ENCODE assay signal across 11 cellular contexts in the genomic region with DNA sequence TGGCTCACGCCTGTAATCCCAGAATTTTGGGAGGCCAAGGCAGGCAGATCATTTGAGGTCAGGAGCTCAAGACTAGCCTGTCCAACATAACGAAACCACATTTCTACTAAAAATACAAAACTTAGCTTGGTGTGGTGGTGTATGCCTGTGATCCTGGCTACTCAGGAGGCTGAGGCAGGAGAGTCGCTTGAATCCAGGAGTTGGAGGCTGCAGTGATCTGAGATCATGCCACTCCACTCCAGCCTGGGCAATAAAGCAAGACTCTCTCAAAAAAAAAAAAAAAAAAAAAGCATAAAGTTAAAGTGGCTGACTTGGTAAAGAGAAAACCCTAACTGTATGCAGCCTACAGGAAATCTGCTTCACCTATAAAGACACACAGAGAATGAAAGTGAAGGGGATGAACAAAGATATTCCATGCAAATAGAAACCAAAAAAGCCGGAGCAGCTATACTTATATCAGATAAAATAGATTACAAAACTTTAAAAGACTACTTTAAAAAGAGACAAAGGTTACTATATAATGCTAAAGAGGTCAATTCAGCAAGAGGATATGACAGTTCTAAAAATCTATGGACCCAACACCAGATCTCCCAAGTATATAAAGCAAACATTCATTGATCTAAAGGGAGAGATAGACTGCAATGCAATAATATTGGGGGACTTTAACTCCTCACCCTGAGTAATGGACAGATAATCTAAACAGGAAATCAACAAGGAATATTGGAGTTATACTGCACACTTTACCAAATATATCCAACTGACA. TPM values are rescaled to one million over a fixed set of nuclear protein-coding genes. Genes with fewer than 3 reads are reported as not detected.
DNase-seq lines count a peak whose midpoint lies in the region; ATAC-seq and TF ChIP-seq lines count a peak whose summit lies in the region.
"Had no signal": no experiment of that assay in that cellular context is flagged by ENCODE, and none has a peak within 500 bp of the region (broad histone marks: within the 10 kb centered on the region; RNA-seq: fewer than 3 reads in every experiment).

No MANE protein-coding gene starts in this region.

- 59% methylated on average over 4 of the region's 4 CpGs for WGBS in right cardiac atrium

- no peak overlapping the region for H3K27ac ChIP-seq in right cardiac atrium (ENCODE audit: low read length)
- H3K27ac ChIP-seq in right atrium auricular region, result no peak overlapping the region
- peak overlapping the region; percentile 57 for H3K27ac ChIP-seq in muscle layer of duodenum (ENCODE audit: low read length)
- peak overlapping the region; percentile 12 to 99 for H3K27ac ChIP-seq in uterus

- POLR2A ChIA-PET in GM10248 (lab: Yijun Ruan, JAX) (no interaction called here), HEK293T (lab: Yijun Ruan, JAX) (no interaction called here)

- H3K36me3 Mint-ChIP-seq in activated T-cell treated with anti-CD3 and anti-CD28 coated beads, Interleukin-2, amount 50 U/mL, for 72 hours (ENCODE audit: insufficient read depth in 2 of 2), result peaks cover 9 to 22% of the 10 kb centered on the region in 2 donors

- DNase-seq in right cardiac atrium, result no peak
- no peak for DNase-seq in right atrium auricular region (ENCODE audit: low spot score)
- no peak for DNase-seq in activated T-cell treated with anti-CD3 and anti-CD28 coated beads, Interleukin-2, amount 50 U/mL, for 72 hours
- DNase-seq in uterus, result no peak
- no peak for DNase-seq in GM10248 (ENCODE audit: extremely low spot score)
- DNase-seq in HEK293T (ENCODE audit: extremely low spot score), result no peak
- DNase-seq: activated gamma-delta T cell, H9, substantia nigra had no signal

- ATAC-seq in right cardiac atrium (no peak), HG03108 (IDR thresholded peaks at IDR 0.05; ENCODE audit: unreplicated experiment) (no peak)
- ATAC-seq in activated T-cell treated with anti-CD3 and anti-CD28 coated beads, Interleukin-2, amount 50 U/mL, for 72 hours (replicated peaks in 1 of 2), result peak; percentile 47 to 48

- H3K4me3 ChIP-seq in right cardiac atrium (ENCODE audit: low read length) (peak overlapping the region; percentile 21), right atrium auricular region (peak overlapping the region in 1 of 2 donors; percentile 7), muscle layer of duodenum (ENCODE audit: low read depth in 1 of 2, low read length in 2 of 2) (peak overlapping the region; percentile 42 to 51), uterus (peak overlapping the region in 1 of 2 donors; percentile 37)

- H3K4me3 Mint-ChIP-seq in activated T-cell treated with anti-CD3 and anti-CD28 coated beads, Interleukin-2, amount 50 U/mL, for 72 hours, result peak overlapping the region; percentile 82 to 95
- H3K4me3 Mint-ChIP-seq: H9 had no signal

- TF ChIP-seq CTCF in right atrium auricular region (IDR thresholded peaks at IDR 0.05), result no peak
- TF ChIP-seq CTCF in uterus (IDR thresholded peaks at IDR 0.05), result no peak
- TF ChIP-seq CTCF in GM10248 (IDR thresholded peaks at IDR 0.05; ENCODE audit: control extremely low read depth, extremely low read depth, low read depth, missing control alignments), result no peak

- no peaks in the 10 kb centered on the region for H3K27me3 ChIP-seq in right cardiac atrium (ENCODE audit: control insufficient read depth, insufficient read depth)
- no peaks in the 10 kb centered on the region for H3K27me3 ChIP-seq in right atrium auricular region
- H3K27me3 ChIP-seq in muscle layer of duodenum (ENCODE audit: low read depth, low read length), result no peaks in the 10 kb centered on the region
- no peaks in the 10 kb centered on the region for H3K27me3 ChIP-seq in uterus

- CTCF ChIA-PET in GM10248 (lab: Yijun Ruan, JAX), result interaction anchor here (1.5 kb wide), 1 partner anchor 114 kb away, joined by 7 read pairs; no protein-coding TSS in a partner anchor
- CTCF ChIA-PET in HEK293T (lab: Yijun Ruan, JAX), result no interaction called here

- peaks cover 1 to 7% of the 10 kb centered on the region in 2 donors for H3K9me3 Mint-ChIP-seq in activated T-cell treated with anti-CD3 and anti-CD28 coated beads, Interleukin-2, amount 50 U/mL, for 72 hours
- H3K9me3 Mint-ChIP-seq: H9 had no signal

- H3K27me3 Mint-ChIP-seq in activated T-cell treated with anti-CD3 and anti-CD28 coated beads, Interleukin-2, amount 50 U/mL, for 72 hours (ENCODE audit: low read depth), result no peaks in the 10 kb centered on the region

- H3K4me1 ChIP-seq in right cardiac atrium (ENCODE audit: control insufficient read depth, insufficient read depth, low read length) (no peaks in the 10 kb centered on the region), right atrium auricular region (no peaks in the 10 kb centered on the region), muscle layer of duodenum (ENCODE audit: control insufficient read depth in 1 of 2, insufficient read depth in 2 of 2, low read length in 2 of 2) (no peaks in the 10 kb centered on the region), uterus (no peaks in the 10 kb centered on the region)

- H3K27ac Mint-ChIP-seq in activated T-cell treated with anti-CD3 and anti-CD28 coated beads, Interleukin-2, amount 50 U/mL, for 72 hours, result peak overlapping the region; percentile 89
- H3K27ac Mint-ChIP-seq: H9 had no signal

- H3K36me3 ChIP-seq in right atrium auricular region (no peaks in the 10 kb centered on the region), muscle layer of duodenum (ENCODE audit: control insufficient read depth in 1 of 2, insufficient read depth in 2 of 2, low read length in 2 of 2) (no peaks in the 10 kb centered on the region), uterus (no peaks in the 10 kb centered on the region)

- H3K9me3 ChIP-seq in right cardiac atrium (ENCODE audit: control insufficient read depth, low read length) (no peaks in the 10 kb centered on the region), right atrium auricular region (peaks cover 0 to 9% of the 10 kb centered on the region in 2 donors), muscle layer of duodenum (ENCODE audit: control insufficient read depth in 1 of 2, low read length in 2 of 2) (no peaks in the 10 kb centered on the region), uterus (peaks cover 0 to 9% of the 10 kb centered on the region in 2 donors)

- peaks cover 63% of the 10 kb centered on the region for H3K4me1 Mint-ChIP-seq in activated T-cell treated with anti-CD3 and anti-CD28 coated beads, Interleukin-2, amount 50 U/mL, for 72 hours (ENCODE audit: low read depth)

- TF ChIP-seq POLR2A in uterus (IDR thresholded peaks at IDR 0.05), result no peak

- intact Hi-C loops in right cardiac atrium (cut with DNase I), result no loop called here
- intact Hi-C loops in uterus (cut with DNase I; ENCODE audit: low total_unique reads), result no loop called here

TF ChIP-seq in HEK293T, 16 proteins besides CTCF, POLR2A, EP300 and RAD21:
- TF ChIP-seq TARDBP (IDR thresholded peaks at IDR 0.05) (no peak), ZNF384 (IDR thresholded peaks at IDR 0.05) (no peak), NFRKB (IDR thresholded peaks at IDR 0.05) (no peak), FOXK2 (IDR thresholded peaks at IDR 0.05) (no peak), CTBP1 (IDR thresholded peaks at IDR 0.05; ENCODE audit: borderline replicate concordance) (no peak), FOXA1 (IDR thresholded peaks at IDR 0.05) (no peak), FOXM1 (IDR thresholded peaks at IDR 0.05; ENCODE audit: borderline replicate concordance) (no peak), LEF1 (IDR thresholded peaks at IDR 0.05; ENCODE audit: borderline replicate concordance) (no peak), SP1 (IDR thresholded peaks at IDR 0.05) (no peak), SUZ12 (IDR thresholded peaks at IDR 0.05) (no peak), L3MBTL2 (conservative IDR thresholded peaks at IDR 0.05) (no peak), HDGF (IDR thresholded peaks at IDR 0.05; ENCODE audit: borderline replicate concordance) (no peak)
- TF ChIP-seq, protein P1, sequence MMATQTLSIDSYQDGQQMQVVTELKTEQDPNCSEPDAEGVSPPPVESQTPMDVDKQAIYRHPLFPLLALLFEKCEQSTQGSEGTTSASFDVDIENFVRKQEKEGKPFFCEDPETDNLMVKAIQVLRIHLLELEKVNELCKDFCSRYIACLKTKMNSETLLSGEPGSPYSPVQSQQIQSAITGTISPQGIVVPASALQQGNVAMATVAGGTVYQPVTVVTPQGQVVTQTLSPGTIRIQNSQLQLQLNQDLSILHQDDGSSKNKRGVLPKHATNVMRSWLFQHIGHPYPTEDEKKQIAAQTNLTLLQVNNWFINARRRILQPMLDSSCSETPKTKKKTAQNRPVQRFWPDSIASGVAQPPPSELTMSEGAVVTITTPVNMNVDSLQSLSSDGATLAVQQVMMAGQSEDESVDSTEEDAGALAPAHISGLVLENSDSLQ (IDR thresholded peaks at IDR 0.05), result no peak
TF ChIP-seq in HEK293T: peak in this region for 0.

RNA-seq across cellular contexts. Expression of a gene that starts 4.1 kb away (rescaled TPM):
- total RNA-seq in right cardiac atrium (1 to 10 TPM; 3.7 to 7.2 (median 5.1) TPM), right atrium auricular region (1 to 10 TPM; 3.9 to 4.9 TPM), uterus (10 to 100 TPM in 3 of 4 donors, 1 to 10 TPM in 1; 9.7 to 28.4 (median 22.6) TPM)
- polyA plus RNA-seq in right cardiac atrium, result 5.0 TPM
- 10 to 100 TPM; 28.0 to 29.5 TPM for total RNA-seq in activated T-cell treated with anti-CD3 and anti-CD28 coated beads, Interleukin-2, amount 50 U/mL, for 72 hours
- total RNA-seq: H9 had no signal

RNA-seq across cellular contexts. Expression of a gene that starts 16.2 kb away (rescaled TPM):
- total RNA-seq in right cardiac atrium (not detected), right atrium auricular region (not detected), uterus (not detected)
- not detected for polyA plus RNA-seq in right cardiac atrium
- not detected for total RNA-seq in activated T-cell treated with anti-CD3 and anti-CD28 coated beads, Interleukin-2, amount 50 U/mL, for 72 hours
- total RNA-seq: H9 had no signal

RNA-seq across cellular contexts. Expression of a gene that starts 37.8 kb away (rescaled TPM):
- 1 to 10 TPM in 1 of 4 donors, under 1 TPM in 3; 0.28 to 1.6 (median 0.62) TPM for total RNA-seq in right cardiac atrium
- 0.32 TPM for polyA plus RNA-seq in right cardiac atrium
- total RNA-seq in right atrium auricular region, result under 1 TPM in 1 of 2 donors, not detected in 1; 0.47 TPM
- under 1 TPM; 0.29 to 0.72 TPM for total RNA-seq in activated T-cell treated with anti-CD3 and anti-CD28 coated beads, Interleukin-2, amount 50 U/mL, for 72 hours
- total RNA-seq in uterus, result 1 to 10 TPM in 1 of 4 donors, under 1 TPM in 1, not detected in 2; 0.35 to 1.5 TPM
- total RNA-seq: H9 had no signal

Comparison
In these comparisons a context has a peak if more than half of its experiments do, and no peak if none do; other contexts are left out.
1. ATAC-seq: peak in activated T-cell treated with anti-CD3 and anti-CD28 coated beads, Interleukin-2, amount 50 U/mL, for 72 hours (2 of 2); none in right cardiac atrium (0 of 2) and HG03108 (single experiment).
2. H3K27ac ChIP-seq: peak in muscle layer of duodenum (single experiment) and uterus (2 of 2); none in right cardiac atrium (single experiment) and right atrium auricular region (0 of 2).